In the genomic region with DNA sequence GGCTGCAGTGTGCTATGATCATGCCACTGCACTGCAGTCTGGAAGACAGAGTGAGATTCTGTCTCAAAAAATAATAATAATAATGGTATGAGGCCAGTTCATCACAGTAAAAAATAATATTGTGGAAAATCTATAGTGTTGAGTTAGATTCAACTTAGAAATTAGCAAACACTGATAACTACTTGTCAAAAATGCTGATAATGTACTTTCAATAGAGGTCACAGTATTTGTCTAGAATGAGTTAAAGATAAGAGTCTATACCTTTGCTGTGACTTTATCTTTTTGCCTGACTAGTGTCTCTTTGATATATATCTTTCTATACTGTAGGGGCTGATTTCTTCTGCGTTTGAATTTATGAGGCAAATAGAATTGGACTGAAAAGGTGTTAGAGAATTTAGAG, we compare ENCODE assay signal across 27 cellular contexts.
A peak's percentile ranks its signal among the peaks of the same experiment; 100 is the strongest.
DNase-seq lines count a peak whose midpoint lies in the region; ATAC-seq, FAIRE-seq and TF ChIP-seq lines count a peak whose summit lies in the region.
"Had no signal": no experiment of that assay in that cellular context is flagged by ENCODE, and none has a peak within 500 bp of the region (broad histone marks: within the 10 kb centered on the region; RNA-seq: fewer than 3 reads in every experiment).

No MANE protein-coding gene starts in this region.

- H3K4me1 Mint-ChIP-seq in H9 (peaks cover 50 to 53% of the 10 kb centered on the region in 2 experiments), WTC11 (peaks cover 30% of the 10 kb centered on the region)
- H3K4me1 Mint-ChIP-seq: CD14-positive monocyte; CD4-positive, alpha-beta memory T cell; CD4-positive, CD25-positive, alpha-beta regulatory T cell; CD8-positive, alpha-beta memory T cell had no signal

- no peak for FAIRE-seq in HepG2 (lab: Jason Lieb, UNC)
- FAIRE-seq: GM12878, GM12892, GM18507 had no signal

- no peak overlapping the region for H2BK12ac ChIP-seq in H9 (ENCODE audit: insufficient read length, low read depth, low read length)

- TF ChIP-seq CTCF in HepG2 (CRISPR knock-in tag; IDR thresholded peaks at IDR 0.05) (no peak), right lobe of liver (IDR thresholded peaks at IDR 0.05) (no peak), H9 (conservative IDR thresholded peaks at IDR 0.05) (no peak), WTC11 (IDR thresholded peaks at IDR 0.05) (no peak)

- H3K18ac ChIP-seq in H9 (ENCODE audit: insufficient read length, low read depth, low read length), result no peak overlapping the region

- no peak overlapping the region for H3K4ac ChIP-seq in H9 (ENCODE audit: low read depth, low read length)

- no peak overlapping the region for H2AFZ ChIP-seq in HepG2 (ENCODE audit: low read length)
- no peak overlapping the region for H2AFZ ChIP-seq in H9 (ENCODE audit: low read length)

- H3K9me3 Mint-ChIP-seq in H9 (0 out of 5 replicates have a peak, but pooled peaks cover 0 to 4% of the 10 kb centered on the region in 2 experiments), WTC11 (no peaks in the 10 kb centered on the region)
- H3K9me3 Mint-ChIP-seq: CD4-positive, alpha-beta memory T cell; CD4-positive, CD25-positive, alpha-beta regulatory T cell; CD8-positive, alpha-beta memory T cell had no signal

- H3K27me3 Mint-ChIP-seq in H9 (ENCODE audit: low read depth), result no peaks in the 10 kb centered on the region
- no peaks in the 10 kb centered on the region for H3K27me3 Mint-ChIP-seq in WTC11 (ENCODE audit: low read depth)
- H3K27me3 Mint-ChIP-seq: CD4-positive, alpha-beta memory T cell; CD4-positive, CD25-positive, alpha-beta regulatory T cell; CD8-positive, alpha-beta memory T cell had no signal

- ATAC-seq in HepG2 (no peak), right lobe of liver (no peak), WTC11 (no peak)
- ATAC-seq: GM12878 had no signal

- no peaks in the 10 kb centered on the region for H3K9me3 ChIP-seq in HepG2 (ENCODE audit: low read length)
- no peaks in the 10 kb centered on the region for H3K9me3 ChIP-seq in right lobe of liver
- H3K9me3 ChIP-seq in H9 (ENCODE audit: control insufficient read depth, low read depth, low read length), result no peaks in the 10 kb centered on the region
- H3K9me3 ChIP-seq: BE2C, BLaER1 had no signal

- no peaks in the 10 kb centered on the region for H3K36me3 ChIP-seq in HepG2 (replicated peaks in 1 of 2; ENCODE audit: control insufficient read depth in 1 of 2, insufficient read depth in 2 of 2, low read length in 2 of 2)
- no peaks in the 10 kb centered on the region for H3K36me3 ChIP-seq in right lobe of liver
- H3K36me3 ChIP-seq: BE2C, BLaER1 had no signal

- H3K36me3 Mint-ChIP-seq in H9 (ENCODE audit: insufficient read depth in 1 of 3, low read depth in 3 of 3), result peaks cover 12 to 70% (median 56%) of the 10 kb centered on the region in 3 experiments; a peak in 6 of 7 replicates
- peaks cover 6% of the 10 kb centered on the region for H3K36me3 Mint-ChIP-seq in WTC11
- H3K36me3 Mint-ChIP-seq: CD4-positive, CD25-positive, alpha-beta regulatory T cell had no signal

- POLR2A ChIA-PET in HepG2 (lab: Yijun Ruan, JAX), result no interaction called here
- POLR2A ChIA-PET in WTC11 (lab: Charles Lee), result no interaction called here

- intact Hi-C loops in HepG2 (cut with micrococcal nuclease; ENCODE audit: unreplicated experiment) (no loop called here), right lobe of liver (cut with DNase I) (no loop called here)

- H3K4me3 Mint-ChIP-seq in H9 (peak overlapping the region in 1 of 2 experiments; percentile 11; a peak in 1 of 5 replicates), WTC11 (no peak overlapping the region)
- H3K4me3 Mint-ChIP-seq: CD14-positive monocyte; CD4-positive, alpha-beta memory T cell; CD4-positive, CD25-positive, alpha-beta regulatory T cell; CD8-positive, alpha-beta memory T cell had no signal

- no peak overlapping the region for H4K8ac ChIP-seq in H9 (replicated peaks; ENCODE audit: insufficient read length, low read depth, low read length)

- H3K79me2 ChIP-seq in HepG2 (ENCODE audit: insufficient read depth, low read length), result no peaks in the 10 kb centered on the region
- H3K79me2 ChIP-seq in H9 (ENCODE audit: insufficient read depth, low read length), result peaks cover 49% of the 10 kb centered on the region

- no peak overlapping the region for H2AK5ac ChIP-seq in H9 (ENCODE audit: insufficient read length, low read length)

- H3K56ac ChIP-seq in H9 (ENCODE audit: insufficient read length, low read depth, low read length), result no peak overlapping the region

- TF ChIP-seq EP300 in HepG2 (IDR thresholded peaks at IDR 0.05; ENCODE audit: low read depth in 2 of 2, low read length in 2 of 2) (no peak), HepG2 (CRISPR knock-in tag; IDR thresholded peaks at IDR 0.05; ENCODE audit: borderline replicate concordance) (no peak)

- no peak overlapping the region for H3K27ac ChIP-seq in HepG2 (ENCODE audit: extremely low read length, insufficient read depth, low read length)
- no peak overlapping the region for H3K27ac ChIP-seq in right lobe of liver
- no peak overlapping the region for H3K27ac ChIP-seq in H9 (ENCODE audit: insufficient read length, low read depth, low read length)
- H3K27ac ChIP-seq: 22Rv1, BLaER1 had no signal

- H3K9ac ChIP-seq in HepG2 (ENCODE audit: insufficient read depth, low read depth, low read length), result no peak overlapping the region
- no peak overlapping the region for H3K9ac ChIP-seq in H9 (ENCODE audit: extremely low read depth, insufficient read length, low read length)
- H3K9ac ChIP-seq: BLaER1 had no signal

- in situ Hi-C loops in HepG2 (cut with HindIII; ENCODE audit: extremely low pct_ligation_motif_present, low pct_unique_long_range_greater_than_20kb), result no loop called here

- H2BK20ac ChIP-seq in H9 (ENCODE audit: low read depth, low read length, poor library complexity, severe bottlenecking), result no peak overlapping the region

- H3K4me3 ChIP-seq in HepG2 (replicated peaks in 1 of 3; ENCODE audit: insufficient read depth in 1 of 3, low read depth in 2 of 3, low read length in 3 of 3) (no peak overlapping the region), right lobe of liver (no peak overlapping the region)
- H3K4me3 ChIP-seq: BLaER1, GM12878 had no signal

- peaks cover 6% of the 10 kb centered on the region for H3K79me1 ChIP-seq in H9 (ENCODE audit: insufficient read depth, low read depth, low read length, poor library complexity, severe bottlenecking)

- CTCF ChIA-PET in HepG2 (lab: Yijun Ruan, JAX; ENCODE audit: low intra/inter-chr PET ratio, low total read pairs), result no interaction called here
- CTCF ChIA-PET in WTC11 (lab: Charles Lee), result no interaction called here

- H2BK15ac ChIP-seq in H9 (ENCODE audit: low read depth, low read length), result no peak overlapping the region

- no peak overlapping the region for H3K14ac ChIP-seq in H9 (ENCODE audit: insufficient read depth, low read length)

- H3K27ac Mint-ChIP-seq in H9, result peak overlapping the region; percentile 26 to 67 (median 63); a peak in 4 of 7 replicates
- H3K27ac Mint-ChIP-seq in WTC11, result peak overlapping the region; percentile 24; the same call in 1 of the 2 replicates
- H3K27ac Mint-ChIP-seq: CD14-positive monocyte; CD4-positive, alpha-beta memory T cell; CD4-positive, CD25-positive, alpha-beta regulatory T cell; CD8-positive, alpha-beta memory T cell had no signal

- H4K91ac ChIP-seq in H9 (ENCODE audit: insufficient read length, low read depth, low read length), result no peak overlapping the region

- H3K4me2 ChIP-seq in HepG2 (ENCODE audit: low read depth, low read length) (no peak overlapping the region), H9 (ENCODE audit: insufficient read depth, insufficient read length, low read length) (no peak overlapping the region)
- H3K4me2 ChIP-seq: BLaER1 had no signal

- TF ChIP-seq RAD21 in HepG2 (CRISPR knock-in tag; IDR thresholded peaks at IDR 0.05), result no peak

- H3T11ph ChIP-seq in H9 (ENCODE audit: low read length), result no peak overlapping the region

- 73% methylated on average over 1 of the region's 1 CpG for WGBS in HepG2 (ENCODE audit: low lambda C conversion rate)
- WGBS in right lobe of liver (ENCODE audit: insufficient coverage, low coverage, low lambda C conversion rate, missing lambda C conversion rate), result 61% methylated on average over 1 of the region's 1 CpG
- no CpG with 5 or more reads among the region's 1 CpG for WGBS in H9 (ENCODE audit: extremely low coverage, insufficient read length, low lambda C conversion rate)

- H3K23ac ChIP-seq in H9 (ENCODE audit: insufficient read length, low read depth, low read length), result no peak overlapping the region

- H3K23me2 ChIP-seq in H9 (ENCODE audit: insufficient read length, low read depth, low read length, poor library complexity, severe bottlenecking), result no peaks in the 10 kb centered on the region

- BruUV-seq in HepG2 (replicated peaks; lab: Mats Ljungman, UMichigan), result no TSS peak

- H3K27me3 ChIP-seq in HepG2 (ENCODE audit: control insufficient read depth in 1 of 2, insufficient read depth in 2 of 2, low read length in 2 of 2) (no peaks in the 10 kb centered on the region), right lobe of liver (no peaks in the 10 kb centered on the region), H9 (ENCODE audit: insufficient read depth, low read length) (no peaks in the 10 kb centered on the region)
- H3K27me3 ChIP-seq: BE2C had no signal

- H3K4me1 ChIP-seq in HepG2 (ENCODE audit: insufficient read depth, low read length), result no peaks in the 10 kb centered on the region
- H3K4me1 ChIP-seq in right lobe of liver, result no peaks in the 10 kb centered on the region
- peaks cover 6% of the 10 kb centered on the region; the same call in 1 of the 2 replicates for H3K4me1 ChIP-seq in H9 (ENCODE audit: insufficient read depth, low read length)
- H3K4me1 ChIP-seq: BE2C, BLaER1 had no signal

- DNase-seq in HepG2 (ENCODE audit: low spot score) (no peak), right lobe of liver (no peak), H9 (no peak), WTC11 (ENCODE audit: low spot score) (no peak), NCI-H1694 treated with DMSO at 0.1 percent for 48 hours (lab: John Stamatoyannopoulos, UW) (no peak), NCI-H446 treated with DMSO at 0.1 percent for 48 hours (lab: John Stamatoyannopoulos, UW) (no peak), T-helper 9 cell (no peak)
- DNase-seq: ACHN; BE2C; C1 segment of cervical spinal cord; CD4-positive, alpha-beta memory T cell; CD4-positive, CD25-positive, alpha-beta regulatory T cell; CD8-positive, alpha-beta memory T cell; COR-L47; DMS 273 treated with DMSO at 0.1 percent for 48 hours; DMS153; DMS53; DMS79; DND-41; EL; GDM1 had no signal

- H4K5ac ChIP-seq in H9 (ENCODE audit: insufficient read length, low read depth, low read length), result no peak overlapping the region

- H2BK120ac ChIP-seq in H9 (ENCODE audit: low read depth, low read length, poor library complexity, severe bottlenecking), result no peak overlapping the region

- H2BK5ac ChIP-seq in H9 (ENCODE audit: insufficient read length, low read length), result no peak overlapping the region

- no peaks in the 10 kb centered on the region for H4K20me1 ChIP-seq in HepG2 (ENCODE audit: insufficient read depth, low read length)
- H4K20me1 ChIP-seq in H9 (ENCODE audit: control insufficient read depth, insufficient read depth, insufficient read length), result no peaks in the 10 kb centered on the region
- H4K20me1 ChIP-seq: BLaER1 had no signal

- no peak for TF ChIP-seq POLR2A in HepG2 (IDR thresholded peaks at IDR 0.05; ENCODE audit: insufficient read depth in 1 of 2, low read depth in 2 of 2, low read length in 2 of 2)
- no peak for TF ChIP-seq POLR2A in right lobe of liver (IDR thresholded peaks at IDR 0.05)

TF ChIP-seq in WTC11, 78 proteins besides CTCF, POLR2A, EP300 and RAD21:
- TF ChIP-seq NR1H2 (CRISPR knock-in tag; IDR thresholded peaks at IDR 0.05), result no peak
